ENCODE assay signal across 8 cellular contexts in the genomic region with DNA sequence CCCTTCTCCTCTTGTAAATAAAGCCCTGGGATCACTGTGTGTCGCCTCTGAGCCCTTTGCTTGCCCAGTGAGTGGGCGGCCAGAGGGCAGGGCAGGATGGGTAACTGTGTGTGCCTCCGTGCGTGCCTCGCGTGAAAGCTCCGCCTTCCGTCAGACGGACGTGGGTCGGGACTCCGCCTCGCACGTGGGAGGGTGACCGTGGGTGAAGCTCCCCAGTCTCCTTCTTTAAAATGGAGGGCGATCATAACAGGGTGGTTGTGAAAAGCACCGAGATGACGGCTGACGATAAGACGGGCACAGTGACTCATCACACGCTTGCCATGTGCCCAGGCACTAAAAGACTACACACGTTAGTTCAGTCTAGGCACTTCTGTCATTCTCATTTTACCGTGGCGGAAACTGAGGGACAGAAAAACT. TPM values are rescaled to one million over a fixed set of nuclear protein-coding genes. Genes with fewer than 3 reads are reported as not detected.
DNase-seq lines count a peak whose midpoint lies in the region; ATAC-seq, FAIRE-seq and TF ChIP-seq lines count a peak whose summit lies in the region.

No MANE protein-coding gene starts in this region.

- TF ChIP-seq CTCF in GM12878 (IDR thresholded peaks at IDR 0.05 in 2 of 3, conservative IDR thresholded peaks at IDR 0.05 in 1 of 3; ENCODE audit: control insufficient read depth in 2 of 3, extremely low read depth in 1 of 3, insufficient read depth in 1 of 3, low read depth in 3 of 3, low read length in 3 of 3): no peak

- H3K27me3 ChIP-seq in GM12878 (replicated peaks in 1 of 2; ENCODE audit: control insufficient read depth in 2 of 2, insufficient read depth in 2 of 2, low read length in 1 of 2): no peaks in the 10 kb centered on the region

- no peak for TF ChIP-seq POLR2A in GM12878 (IDR thresholded peaks at IDR 0.05; ENCODE audit: low read depth, low read length)

- H3K4me1 ChIP-seq in GM12878 (ENCODE audit: control insufficient read depth, insufficient read depth, low read length): peaks cover 70% of the 10 kb centered on the region

- H3K27ac ChIP-seq in GM12878 (ENCODE audit: control insufficient read depth, insufficient read depth): peak overlapping the region; percentile 99

- H3K4me2 ChIP-seq in GM12878 (ENCODE audit: control insufficient read depth, insufficient read depth): peak overlapping the region; percentile 99

- 0 out of 4 replicates have a peak, but pooled peaks of 1 of the 2 experiments have one; percentile 39 for TF ChIP-seq EP300 in GM12878 (IDR thresholded peaks at IDR 0.05; ENCODE audit: borderline replicate concordance in 1 of 2, control insufficient read depth in 1 of 2, low read depth in 2 of 2, low read length in 2 of 2)

- DNase-seq in AG20443 (ENCODE audit: low spot score): peak; percentile 78
- peak; percentile 82 for DNase-seq in T-helper 9 cell
- no peak for DNase-seq in GM12878 (ENCODE audit: low read depth, low spot score)
- DNase-seq in left kidney (ENCODE audit: low read depth, low spot score): peak; percentile 18
- DNase-seq in stimulated activated CD4-positive, alpha-beta T cell treated with anti-CD3 and anti-CD28 coated beads, TNF-alpha, amount 100 ng/mL, for 24 hours (ENCODE audit: low read depth in 3 of 3): peak; percentile 89 to 95 (median 89)
- DNase-seq in ecto neural progenitor cell (ENCODE audit: low spot score): no peak
- no peak for DNase-seq in AG08396 (ENCODE audit: low spot score)

- H4K20me1 ChIP-seq in GM12878 (ENCODE audit: control insufficient read depth, insufficient read depth): no peaks in the 10 kb centered on the region

- no TSS peak for BruUV-seq in GM12878 (replicated peaks; lab: Mats Ljungman, UMichigan)

- POLR2A ChIA-PET in GM12878 (lab: Charles Lee): interaction anchor here (0.5 to 13.5 kb wide), 7 partner anchors 8 to 147 kb away, joined by 3 to 524 read pairs (median 5); a partner anchor contains a TSS

- intact Hi-C loops in GM12878 (cut with micrococcal nuclease; ENCODE audit: unreplicated experiment): loop anchor here (1.0 to 5.0 kb wide), 2 partner anchors 8 to 151 kb away; no protein-coding TSS in a partner anchor

- in situ Hi-C loops in GM12878 (cut with MboI): loop anchor here (5.0 to 25.0 kb wide), 2 partner anchors 151 to 1676 kb away; no protein-coding TSS in a partner anchor

- CTCF ChIA-PET in GM12878 (lab: Yijun Ruan, JAX): interaction anchor here (0.8 to 13.2 kb wide), 10 partner anchors 13 to 152 kb away, joined by 3 to 645 read pairs (median 5); a partner anchor contains a TSS

- TF ChIP-seq RAD21 in GM12878 (IDR thresholded peaks at IDR 0.05; ENCODE audit: insufficient read depth, low read depth, low read length): no peak

- RAD21 ChIA-PET in GM12878 (lab: Charles Lee; ENCODE audit: unreplicated experiment): interaction anchor here (0.5 to 13.5 kb wide), 9 partner anchors 10 to 150 kb away, joined by 3 to 426 read pairs (median 4); a partner anchor contains a TSS

- H3K4me3 ChIP-seq in GM12878: peak overlapping the region; percentile 95

- no peaks in the 10 kb centered on the region for H3K9me3 ChIP-seq in GM12878 (replicated peaks; ENCODE audit: control insufficient read depth, insufficient read depth, low read length)

- SMC1A ChIA-PET in GM12878 (lab: Charles Lee; ENCODE audit: uncharacterized antibody, unreplicated experiment): interaction anchor here (0.9 to 13.2 kb wide), 8 partner anchors 13 to 152 kb away, joined by 3 to 395 read pairs (median 4); a partner anchor contains a TSS

- H3K79me2 ChIP-seq in GM12878 (ENCODE audit: control insufficient read depth, insufficient read depth, low read length): peaks cover 49% of the 10 kb centered on the region

- H3K36me3 ChIP-seq in GM12878 (ENCODE audit: control insufficient read depth in 2 of 2, insufficient read depth in 2 of 2, low read length in 1 of 2): peaks cover 18 to 34% of the 10 kb centered on the region in 2 experiments

- under 1% methylated on average over 24 of the region's 24 CpGs for WGBS in GM12878 (ENCODE audit: insufficient coverage, insufficient replicate concordance, low lambda C conversion rate, missing lambda C conversion rate)

- no peak overlapping the region for H2AFZ ChIP-seq in GM12878 (ENCODE audit: control insufficient read depth, low read depth, low read length)

- FAIRE-seq in GM12878 (lab: Jason Lieb, UNC): peak; percentile 89

- H3K9ac ChIP-seq in GM12878 (ENCODE audit: control insufficient read depth, insufficient read depth, low read length): peak overlapping the region; percentile 91

- ATAC-seq in HG02571 (IDR thresholded peaks at IDR 0.05; ENCODE audit: unreplicated experiment) (peak; percentile 25), GM12878 (peak; percentile 42)

RNA-seq across cellular contexts. Expression of a gene that starts 9.2 kb away (rescaled TPM):
- 71.8 and 79.5 TPM in 2 replicates for total RNA-seq in GM12878 (2013; cell fraction: nucleolus; rRNA removed)
- total RNA-seq in GM12878 (2014; rRNA removed) (517 and 520 TPM in 2 replicates), GM12878 (2014; rRNA removed; fragmentation: Illumina TruSeq; extraction: Trizol) (421 and 455 TPM in 2 replicates), GM12878 (2021) (466 and 483 TPM in 2 replicates)
- polyA plus RNA-seq in GM12878 (2011; ENCODE audit: low read depth): 203 TPM
- polyA plus RNA-seq in GM12878 (2011; rRNA removed) (395 and 522 TPM in 2 replicates), GM12878 (2014; fragmentation: Illumina TruSeq; extraction: Trizol) (410 and 549 TPM in 2 replicates), GM12878 (2014; fragmentation: Nextera tagmentation; extraction: Ambion mirVana) (100 to 1,000 TPM; 112 to 270 TPM), GM12878 (2014; rRNA removed) (586 and 591 TPM in 2 replicates), GM12878 (2016; fragmentation: Nextera tagmentation; extraction: Ambion mirVana) (100 to 1,000 TPM; 412 to 433 TPM)
- polyA plus RNA-seq in GM12878 (2011; cell fraction: cytosol; rRNA removed): 672 and 758 TPM in 2 replicates
- 449 and 501 TPM in 2 replicates for polyA plus RNA-seq in GM12878 (2011; cell fraction: nucleus; rRNA removed)
- 307 and 316 TPM in 2 replicates for polyA plus RNA-seq in GM12878 (2012)
- 204 and 309 TPM in 2 replicates for polyA minus RNA-seq in GM12878 (2011; rRNA and poly(A)+ RNA removed)
- polyA minus RNA-seq in GM12878 (2011; cell fraction: cytosol; rRNA and poly(A)+ RNA removed): 112 and 115 TPM in 2 replicates
- 98.4 and 155 TPM in 2 replicates for polyA minus RNA-seq in GM12878 (2011; cell fraction: nucleus; rRNA and poly(A)+ RNA removed)

RNA-seq across cellular contexts. Expression of a gene that starts 9.4 kb away (rescaled TPM):
- total RNA-seq in GM12878 (2013; cell fraction: nucleolus; rRNA removed): 120 and 131 TPM in 2 replicates
- total RNA-seq in GM12878 (2014; rRNA removed) (54.6 and 69.0 TPM in 2 replicates), GM12878 (2014; rRNA removed; fragmentation: Illumina TruSeq; extraction: Trizol) (67.8 and 69.9 TPM in 2 replicates), GM12878 (2021) (82.4 and 84.4 TPM in 2 replicates)
- polyA plus RNA-seq in GM12878 (2011; ENCODE audit: low read depth): 25.0 TPM
- polyA plus RNA-seq in GM12878 (2011; rRNA removed) (75.9 and 77.7 TPM in 2 replicates), GM12878 (2014; fragmentation: Illumina TruSeq; extraction: Trizol) (77.2 and 91.3 TPM in 2 replicates), GM12878 (2014; fragmentation: Nextera tagmentation; extraction: Ambion mirVana) (100 to 1,000 TPM; 158 to 164 TPM), GM12878 (2014; rRNA removed) (78.0 and 94.4 TPM in 2 replicates), GM12878 (2016; fragmentation: Nextera tagmentation; extraction: Ambion mirVana) (100 to 1,000 TPM; 154 to 165 TPM)
- 52.6 and 55.9 TPM in 2 replicates for polyA plus RNA-seq in GM12878 (2011; cell fraction: cytosol; rRNA removed)
- polyA plus RNA-seq in GM12878 (2011; cell fraction: nucleus; rRNA removed): 44.5 and 60.9 TPM in 2 replicates
- 44.6 and 77.4 TPM in 2 replicates for polyA plus RNA-seq in GM12878 (2012)
- polyA minus RNA-seq in GM12878 (2011; rRNA and poly(A)+ RNA removed): 35.5 and 39.6 TPM in 2 replicates
- polyA minus RNA-seq in GM12878 (2011; cell fraction: cytosol; rRNA and poly(A)+ RNA removed): 16.1 and 16.7 TPM in 2 replicates
- polyA minus RNA-seq in GM12878 (2011; cell fraction: nucleus; rRNA and poly(A)+ RNA removed): 25.1 and 34.8 TPM in 2 replicates

RNA-seq across cellular contexts. Expression of a gene that starts 10.1 kb away (rescaled TPM):
- total RNA-seq in GM12878 (2013; cell fraction: nucleolus; rRNA removed): 158 and 159 TPM in 2 replicates
- total RNA-seq in GM12878 (2014; rRNA removed) (346 and 376 TPM in 2 replicates), GM12878 (2014; rRNA removed; fragmentation: Illumina TruSeq; extraction: Trizol) (214 and 235 TPM in 2 replicates), GM12878 (2021) (443 and 457 TPM in 2 replicates)
- 315 TPM for polyA plus RNA-seq in GM12878 (2011; ENCODE audit: low read depth)
- polyA plus RNA-seq in GM12878 (2011; rRNA removed) (208 and 364 TPM in 2 replicates), GM12878 (2014; fragmentation: Illumina TruSeq; extraction: Trizol) (265 and 453 TPM in 2 replicates), GM12878 (2014; fragmentation: Nextera tagmentation; extraction: Ambion mirVana) (100 to 1,000 TPM; 229 to 413 TPM), GM12878 (2014; rRNA removed) (397 and 409 TPM in 2 replicates), GM12878 (2016; fragmentation: Nextera tagmentation; extraction: Ambion mirVana) (100 to 1,000 TPM; 325 to 364 TPM)
- 393 and 481 TPM in 2 replicates for polyA plus RNA-seq in GM12878 (2011; cell fraction: cytosol; rRNA removed)
- polyA plus RNA-seq in GM12878 (2011; cell fraction: nucleus; rRNA removed): 567 and 675 TPM in 2 replicates
- polyA plus RNA-seq in GM12878 (2012): 374 and 383 TPM in 2 replicates
- 268 and 357 TPM in 2 replicates for polyA minus RNA-seq in GM12878 (2011; rRNA and poly(A)+ RNA removed)
- polyA minus RNA-seq in GM12878 (2011; cell fraction: cytosol; rRNA and poly(A)+ RNA removed): 137 and 144 TPM in 2 replicates
- 127 and 185 TPM in 2 replicates for polyA minus RNA-seq in GM12878 (2011; cell fraction: nucleus; rRNA and poly(A)+ RNA removed)

RNA-seq across cellular contexts. Expression of a gene that starts 17.5 kb away (rescaled TPM):
- total RNA-seq in GM12878 (2013; cell fraction: nucleolus; rRNA removed): 34.9 and 36.3 TPM in 2 replicates
- total RNA-seq in GM12878 (2014; rRNA removed): 223 and 231 TPM in 2 replicates
- total RNA-seq in GM12878 (2014; rRNA removed; fragmentation: Illumina TruSeq; extraction: Trizol): 109 and 124 TPM in 2 replicates
- 192 and 194 TPM in 2 replicates for total RNA-seq in GM12878 (2021)
- polyA plus RNA-seq in GM12878 (2011; ENCODE audit: low read depth): 177 TPM
- polyA plus RNA-seq in GM12878 (2011; rRNA removed): 183 and 331 TPM in 2 replicates
- 632 and 839 TPM in 2 replicates for polyA plus RNA-seq in GM12878 (2011; cell fraction: cytosol; rRNA removed)
- polyA plus RNA-seq in GM12878 (2011; cell fraction: nucleus; rRNA removed): 336 and 343 TPM in 2 replicates
- 433 and 438 TPM in 2 replicates for polyA plus RNA-seq in GM12878 (2012)
- 8.0 and 64.5 TPM in 2 replicates for polyA plus RNA-seq in GM12878 (2014; fragmentation: Illumina TruSeq; extraction: Trizol)
- 100 to 1,000 TPM; 138 to 170 TPM for polyA plus RNA-seq in GM12878 (2014; fragmentation: Nextera tagmentation; extraction: Ambion mirVana)
- polyA plus RNA-seq in GM12878 (2014; rRNA removed): 373 and 377 TPM in 2 replicates
- 100 to 1,000 TPM; 274 to 291 TPM for polyA plus RNA-seq in GM12878 (2016; fragmentation: Nextera tagmentation; extraction: Ambion mirVana)
- polyA minus RNA-seq in GM12878 (2011; rRNA and poly(A)+ RNA removed): 89.4 and 141 TPM in 2 replicates
- 46.1 and 52.9 TPM in 2 replicates for polyA minus RNA-seq in GM12878 (2011; cell fraction: cytosol; rRNA and poly(A)+ RNA removed)
- polyA minus RNA-seq in GM12878 (2011; cell fraction: nucleus; rRNA and poly(A)+ RNA removed): 71.7 and 114 TPM in 2 replicates

RNA-seq across cellular contexts. Expression of a gene that starts 17.7 kb away (rescaled TPM):
- not detected in 2 replicates for total RNA-seq in GM12878 (2013; cell fraction: nucleolus; rRNA removed)
- total RNA-seq in GM12878 (2014; rRNA removed) (not detected in 2 replicates), GM12878 (2014; rRNA removed; fragmentation: Illumina TruSeq; extraction: Trizol) (not detected in 2 replicates), GM12878 (2021) (not detected in 2 replicates)
- not detected for polyA plus RNA-seq in GM12878 (2011; ENCODE audit: low read depth)
- polyA plus RNA-seq in GM12878 (2011; rRNA removed) (not detected in 2 replicates), GM12878 (2014; fragmentation: Illumina TruSeq; extraction: Trizol) (not detected in 2 replicates), GM12878 (2014; fragmentation: Nextera tagmentation; extraction: Ambion mirVana) (not detected), GM12878 (2014; rRNA removed) (not detected in 2 replicates), GM12878 (2016; fragmentation: Nextera tagmentation; extraction: Ambion mirVana) (not detected)
- not detected in 2 replicates for polyA plus RNA-seq in GM12878 (2011; cell fraction: cytosol; rRNA removed)
- not detected in 2 replicates for polyA plus RNA-seq in GM12878 (2011; cell fraction: nucleus; rRNA removed)
- polyA plus RNA-seq in GM12878 (2012): not detected in 2 replicates
- polyA minus RNA-seq in GM12878 (2011; rRNA and poly(A)+ RNA removed): not detected in 2 replicates
- not detected in 2 replicates for polyA minus RNA-seq in GM12878 (2011; cell fraction: cytosol; rRNA and poly(A)+ RNA removed)
- polyA minus RNA-seq in GM12878 (2011; cell fraction: nucleus; rRNA and poly(A)+ RNA removed): not detected in 2 replicates

Comparison
In these comparisons a context has a peak if more than half of its experiments do, and no peak if none do; other contexts are left out.
1. DNase-seq: peak in AG20443 (single experiment), T-helper 9 cell (single experiment), left kidney (single experiment) and stimulated activated CD4-positive, alpha-beta T cell treated with anti-CD3 and anti-CD28 coated beads, TNF-alpha, amount 100 ng/mL, for 24 hours (3 of 3); none in GM12878 (single experiment), ecto neural progenitor cell (single experiment) and AG08396 (single experiment).